Comparison of ENCODE assay signal across 8 cellular contexts in genomic region chr17:48107137-48108055, GRCh38. TPM values are rescaled to one million over a fixed set of nuclear protein-coding genes. Genes with fewer than 3 reads are reported as not detected.
A peak's percentile ranks its signal among the peaks of the same experiment; 100 is the strongest.
DNase-seq lines count a peak whose midpoint lies in the region; ATAC-seq and TF ChIP-seq lines count a peak whose summit lies in the region.

TSS of gene SNX11 (plus strand) at chr17:48107766. CDS start at chr17:48112044, 4,278 bp downstream.

- peaks cover 58% of the 10 kb centered on the region for H3K4me1 Mint-ChIP-seq in activated T-cell treated with anti-CD3 and anti-CD28 coated beads, Interleukin-2, amount 50 U/mL, for 24 hours (ENCODE audit: low read depth)

- no peaks in the 10 kb centered on the region for H3K36me3 ChIP-seq in esophagus (ENCODE audit: control insufficient read depth in 2 of 2, insufficient read depth in 2 of 2, low read length in 1 of 2)
- peaks cover 4% of the 10 kb centered on the region for H3K36me3 ChIP-seq in muscle layer of colon (ENCODE audit: insufficient read depth, low read length)

- H3K4me3 ChIP-seq in esophagus (ENCODE audit: low read depth in 1 of 2, low read length in 2 of 2), result peak within 1 kb of the TSS; percentile 83 to 85
- peak within 1 kb of the TSS; percentile 81 to 99 for H3K4me3 ChIP-seq in muscle layer of colon (ENCODE audit: low read depth in 1 of 2, low read length in 2 of 2)

- 0% methylated on average over 64 of the region's 64 CpGs for WGBS in esophagus, 2 donors

- peak within 1 kb of the TSS; percentile 98 to 99 for H3K27ac ChIP-seq in esophagus (ENCODE audit: low read depth in 2 of 2, low read length in 1 of 2)
- peak within 1 kb of the TSS; percentile 88 for H3K27ac ChIP-seq in muscle layer of colon (ENCODE audit: low read depth, low read length)

- H3K4me1 ChIP-seq in esophagus (ENCODE audit: control insufficient read depth in 2 of 2, insufficient read depth in 2 of 2, low read length in 1 of 2), result no peaks in the 10 kb centered on the region
- H3K4me1 ChIP-seq in muscle layer of colon (ENCODE audit: insufficient read depth, low read length), result peaks cover 17% of the 10 kb centered on the region

- H3K9me3 ChIP-seq in esophagus (ENCODE audit: control insufficient read depth in 2 of 2, insufficient read depth in 1 of 2, low read depth in 1 of 2, low read length in 1 of 2) (no peaks in the 10 kb centered on the region), muscle layer of colon (ENCODE audit: low read length) (no peaks in the 10 kb centered on the region)

- peak within 1 kb of the TSS; percentile 87 for H3K9ac ChIP-seq in muscle layer of colon (ENCODE audit: low read length)

- H3K27me3 ChIP-seq in esophagus (ENCODE audit: control insufficient read depth in 1 of 2, insufficient read depth in 2 of 2, low read length in 2 of 2), result no peaks in the 10 kb centered on the region
- no peaks in the 10 kb centered on the region for H3K27me3 ChIP-seq in muscle layer of colon (ENCODE audit: control insufficient read depth in 1 of 2, insufficient read depth in 2 of 2, low read length in 2 of 2)

- peak within 1 kb of the TSS; percentile 98 for H3K27ac Mint-ChIP-seq in activated T-cell treated with anti-CD3 and anti-CD28 coated beads, Interleukin-2, amount 50 U/mL, for 24 hours

- no peaks in the 10 kb centered on the region for H3K27me3 Mint-ChIP-seq in activated T-cell treated with anti-CD3 and anti-CD28 coated beads, Interleukin-2, amount 50 U/mL, for 24 hours

- H3K36me3 Mint-ChIP-seq in activated T-cell treated with anti-CD3 and anti-CD28 coated beads, Interleukin-2, amount 50 U/mL, for 24 hours (ENCODE audit: low read depth), result peaks cover 19% of the 10 kb centered on the region

- DNase-seq in DMS79 treated with DMSO at 0.1 percent for 48 hours (lab: John Stamatoyannopoulos, UW) (peak; percentile 91), KG1 (lab: John Stamatoyannopoulos, UW) (peak; percentile 73)
- DNase-seq in activated T-cell treated with anti-CD3 and anti-CD28 coated beads, Interleukin-2, amount 50 U/mL, for 24 hours, result peak; percentile 95
- peak; percentile 95 for DNase-seq in stimulated activated CD8-positive, alpha-beta memory T cell treated with anti-CD3 and anti-CD28 coated beads, Interleukin-7, amount 100 ng/mL, for 4 hours (ENCODE audit: low read depth in 2 of 2)

- peaks cover 8% of the 10 kb centered on the region for H3K9me3 Mint-ChIP-seq in activated T-cell treated with anti-CD3 and anti-CD28 coated beads, Interleukin-2, amount 50 U/mL, for 24 hours

- ATAC-seq in GM21723 (IDR thresholded peaks at IDR 0.05; ENCODE audit: unreplicated experiment), result peak; percentile 80

- peak within 1 kb of the TSS; percentile 99 for H3K4me3 Mint-ChIP-seq in activated T-cell treated with anti-CD3 and anti-CD28 coated beads, Interleukin-2, amount 50 U/mL, for 24 hours

TF ChIP-seq in PFSK-1, 5 proteins besides CTCF, POLR2A, EP300 and RAD21:
- peak; percentile 45 for TF ChIP-seq FOXP2 (optimal IDR thresholded peaks at IDR 0.05; ENCODE audit: borderline replicate concordance, extremely low read depth, extremely low read length, insufficient read depth)
- TF ChIP-seq REST (IDR thresholded peaks at IDR 0.05; ENCODE audit: insufficient read depth in 1 of 2, low read depth in 2 of 2, low read length in 2 of 2), result no peak
- TF ChIP-seq POLR2AphosphoS5 (IDR thresholded peaks at IDR 0.05; ENCODE audit: low read depth, low read length), result peak; percentile 83
- peak; percentile 64; the same call in 1 of the 2 replicates for TF ChIP-seq TAF1 (IDR thresholded peaks at IDR 0.05; ENCODE audit: borderline replicate concordance, insufficient read depth, low read length)
- peak; percentile 67; the same call in 1 of the 2 replicates for TF ChIP-seq SIN3A (IDR thresholded peaks at IDR 0.05; ENCODE audit: borderline replicate concordance, insufficient read depth, low read length)
TF ChIP-seq in PFSK-1: peak in this region for 4.

RNA-seq across cellular contexts. Expression of gene SNX11, which starts in this region (rescaled TPM):
- polyA plus RNA-seq in PFSK-1 (2012; ENCODE audit: insufficient read length, low read depth), result 15.1 TPM
- polyA plus RNA-seq in esophagus, result 10 to 100 TPM; 11.5 to 17.0 TPM

Comparison
In these comparisons a context has a peak if more than half of its experiments do, and no peak if none do; other contexts are left out.
1. Peak in every context shown above with its lines: DNase-seq, ATAC-seq, H3K4me3 ChIP-seq and H3K27ac ChIP-seq.